ENCODE assay signal across 1 cellular context in genomic region chr1:7961199-7962010, GRCh38.
TF ChIP-seq lines count a peak whose summit lies in the region.

Gene PARK7, plus strand, starts transcription at chr1:7961711. Its CDS starts 1,075 bp downstream, at chr1:7962786.

TF ChIP-seq in K562, 482 proteins besides CTCF, POLR2A, EP300 and RAD21 (continued from another document and continues in another):
- TF ChIP-seq IRF1 (CRISPR knock-in tag; IDR thresholded peaks at IDR 0.05; ENCODE audit: borderline replicate concordance): no peak
- TF ChIP-seq ZZZ3 (IDR thresholded peaks at IDR 0.05): peak; percentile 68; the same call in 1 of the 2 replicates
- TF ChIP-seq ZNF146 (CRISPR knock-in tag; IDR thresholded peaks at IDR 0.05; ENCODE audit: unreplicated experiment): no peak
- no peak for TF ChIP-seq ZKSCAN3 (CRISPR knock-in tag; IDR thresholded peaks at IDR 0.05)
- no peak for TF ChIP-seq ZNF212 (CRISPR knock-in tag; IDR thresholded peaks at IDR 0.05)
- no peak for TF ChIP-seq ZNF174 (CRISPR knock-in tag; IDR thresholded peaks at IDR 0.05)
- no peak for TF ChIP-seq THAP7 (CRISPR knock-in tag; IDR thresholded peaks at IDR 0.05)
- peak; percentile 75 for TF ChIP-seq ETV1 (tag; conservative IDR thresholded peaks at IDR 0.05; ENCODE audit: low read depth)
- peak; percentile 77 for TF ChIP-seq VEZF1 (CRISPR knock-in tag; IDR thresholded peaks at IDR 0.05)
- peak; percentile 63 for TF ChIP-seq NR2C1 (IDR thresholded peaks at IDR 0.05)
- TF ChIP-seq NR2C1 (tag; IDR thresholded peaks at IDR 0.05): peak; percentile 72
- 0 out of 2 replicates have a peak, but pooled peaks have one; percentile 49 for TF ChIP-seq SAFB (IDR thresholded peaks at IDR 0.05; ENCODE audit: borderline replicate concordance, low read depth, low read length)
- TF ChIP-seq PKNOX1 (IDR thresholded peaks at IDR 0.05): 0 out of 2 replicates have a peak, but pooled peaks have one; percentile 56
- no peak for TF ChIP-seq THRAP3 (IDR thresholded peaks at IDR 0.05; ENCODE audit: borderline replicate concordance)
- TF ChIP-seq MITF (IDR thresholded peaks at IDR 0.05): peak; percentile 39; the same call in 1 of the 2 replicates
- peak; percentile 98 for TF ChIP-seq TOE1 (IDR thresholded peaks at IDR 0.05; ENCODE audit: borderline replicate concordance)
- peak; percentile 74; the same call in 1 of the 2 replicates for TF ChIP-seq TOE1 (CRISPR knock-in tag; IDR thresholded peaks at IDR 0.05; ENCODE audit: borderline replicate concordance, low read depth)
- TF ChIP-seq RHOXF2B (CRISPR knock-in tag; conservative IDR thresholded peaks at IDR 0.05): 0 out of 2 replicates have a peak, but pooled peaks have one; percentile 4
- TF ChIP-seq PBX2 (CRISPR knock-in tag; IDR thresholded peaks at IDR 0.05; ENCODE audit: low read depth): no peak
- no peak for TF ChIP-seq PBX2 (tag; conservative IDR thresholded peaks at IDR 0.05; ENCODE audit: low read depth)
- no peak; the same call in 1 of the 2 replicates for TF ChIP-seq ZBTB33 (CRISPR knock-in tag; IDR thresholded peaks at IDR 0.05)
- no peak for TF ChIP-seq HNRNPUL1 (IDR thresholded peaks at IDR 0.05; ENCODE audit: low read length)
- peak; percentile 85 for TF ChIP-seq C11orf30 (IDR thresholded peaks at IDR 0.05; ENCODE audit: low read depth)
- TF ChIP-seq ZNF274 (IDR thresholded peaks at IDR 0.05; ENCODE audit: borderline replicate concordance, low read depth, low read length): no peak
- no peak for TF ChIP-seq ZC3H4 (CRISPR knock-in tag; IDR thresholded peaks at IDR 0.05; ENCODE audit: borderline replicate concordance)
- peak; percentile 28 for TF ChIP-seq MEF2D (tag; conservative IDR thresholded peaks at IDR 0.05; ENCODE audit: low read depth)
- TF ChIP-seq FIP1L1 (IDR thresholded peaks at IDR 0.05; ENCODE audit: low read depth, low read length, poor library complexity, severe bottlenecking): peak; percentile 91
- no peak for TF ChIP-seq ZNF311 (CRISPR knock-in tag; IDR thresholded peaks at IDR 0.05)
- TF ChIP-seq SPI1 (IDR thresholded peaks at IDR 0.05; ENCODE audit: borderline replicate concordance, low read depth, low read length): peak; percentile 60; the same call in 1 of the 2 replicates
- peak; percentile 83 to 90 for TF ChIP-seq SIN3A (IDR thresholded peaks at IDR 0.05; ENCODE audit: borderline replicate concordance in 2 of 2, control insufficient read depth in 1 of 2, low read depth in 2 of 2, low read length in 2 of 2)
- TF ChIP-seq ZNF41 (CRISPR knock-in tag; conservative IDR thresholded peaks at IDR 0.05): no peak
- no peak for TF ChIP-seq RBM25 (IDR thresholded peaks at IDR 0.05; ENCODE audit: low read depth, low read length, severe bottlenecking)
- no peak for TF ChIP-seq ZNF655 (CRISPR knock-in tag; IDR thresholded peaks at IDR 0.05)
- TF ChIP-seq ZNF280A (IDR thresholded peaks at IDR 0.05; ENCODE audit: low read depth, partially characterized antibody): no peak
- no peak for TF ChIP-seq TAF15 (IDR thresholded peaks at IDR 0.05; ENCODE audit: low read depth, low read length)
- no peak for TF ChIP-seq MCM7 (IDR thresholded peaks at IDR 0.05)
- no peak for TF ChIP-seq ZNF561 (CRISPR knock-in tag; conservative IDR thresholded peaks at IDR 0.05)
- peak; percentile 99 for TF ChIP-seq POLR2G (IDR thresholded peaks at IDR 0.05; ENCODE audit: low read depth, low read length)
- no peak; the same call in 1 of the 2 replicates for TF ChIP-seq SOX6 (IDR thresholded peaks at IDR 0.05)
- peak; percentile 69 for TF ChIP-seq POU5F1 (IDR thresholded peaks at IDR 0.05; ENCODE audit: borderline replicate concordance, low read depth, low read length, partially characterized antibody)
- TF ChIP-seq LCOR (CRISPR knock-in tag; IDR thresholded peaks at IDR 0.05): peak; percentile 94; the same call in 1 of the 2 replicates
- TF ChIP-seq ZNF436 (CRISPR knock-in tag; IDR thresholded peaks at IDR 0.05): 0 out of 2 replicates have a peak, but pooled peaks have one; percentile 12
- no peak for TF ChIP-seq RBM17 (IDR thresholded peaks at IDR 0.05; ENCODE audit: borderline replicate concordance, low read depth, low read length)
- TF ChIP-seq GTF3C2 (IDR thresholded peaks at IDR 0.05; ENCODE audit: borderline replicate concordance, extremely low read depth, insufficient read length): no peak
- TF ChIP-seq TEAD1 (CRISPR knock-in tag; IDR thresholded peaks at IDR 0.05): 0 out of 4 replicates have a peak, but pooled peaks have one; percentile 11 to 36
- TF ChIP-seq DEAF1 (CRISPR knock-in tag; IDR thresholded peaks at IDR 0.05): no peak
